Comparison of ENCODE assay signal across 29 cellular contexts in the genomic region with DNA sequence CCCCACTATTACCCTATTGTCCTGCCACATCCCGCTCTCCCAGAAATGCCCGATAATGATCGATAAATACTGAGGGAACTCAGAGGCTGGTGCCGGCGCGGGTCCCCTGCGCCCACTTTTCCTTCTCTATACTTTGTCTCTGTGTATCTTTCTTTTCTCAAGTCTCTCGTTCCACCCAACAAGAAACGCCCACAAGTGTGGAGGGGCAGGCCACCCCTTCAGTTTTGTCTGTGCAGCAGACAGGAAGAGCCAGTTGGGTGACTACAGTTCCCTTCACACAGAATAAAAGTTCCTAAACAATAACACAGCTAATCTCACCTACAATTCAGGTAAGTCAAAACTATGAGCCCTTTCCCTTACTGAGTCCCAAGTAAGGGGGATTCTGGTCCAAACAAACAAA.
"Had no signal": no experiment of that assay in that cellular context is flagged by ENCODE, and none has a peak within 500 bp of the region (broad histone marks: within the 10 kb centered on the region; RNA-seq: fewer than 3 reads in every experiment).

No MANE protein-coding gene starts in this region.

- H3K27ac ChIP-seq: adrenal gland, ascending aorta, cardiac muscle cell, colonic mucosa, heart left ventricle, lower lobe of right lung, stomach, thyroid gland had no signal

- ATAC-seq: activated CD4-positive, alpha-beta T cell treated with anti-CD3 and anti-CD28 coated beads for 36 hours; activated CD8-positive, alpha-beta memory T cell treated with anti-CD3 and anti-CD28 coated beads, Interleukin-2, amount 10 ng/mL, durations not matched to agents 7 days and 5 days; activated CD8-positive, alpha-beta T cell treated with anti-CD3 and anti-CD28 coated beads, Interleukin-2, amount 10 ng/mL, durations not matched to agents 7 days and 5 days; heart left ventricle; left lobe of liver; lower lobe of right lung; right cardiac atrium; stimulated activated naive B cell treated with anti-CD40 and anti-IgM and Interleukin-4, amounts not matched to agents 10 μg/mL and 1 μg/mL and 100 μg/mL, for 72 hours had no signal

- H3K9me3 ChIP-seq: adrenal gland, colonic mucosa, thyroid gland had no signal

- H3K4me3 ChIP-seq: adrenal gland, ascending aorta, cardiac muscle cell, colonic mucosa, heart left ventricle, lower lobe of right lung, stomach, thyroid gland had no signal

- H3K36me3 ChIP-seq: adrenal gland, ascending aorta, cardiac muscle cell, colonic mucosa, heart left ventricle, lower lobe of right lung, stomach, thyroid gland had no signal

- H3K4me1 ChIP-seq: adrenal gland, ascending aorta, colonic mucosa, heart left ventricle, lower lobe of right lung, thyroid gland had no signal

- DNase-seq: activated CD4-positive, alpha-beta T cell treated with anti-CD3 and anti-CD28 coated beads for 36 hours; activated CD4-positive, CD25-positive, alpha-beta regulatory T cell; activated CD8-positive, alpha-beta memory T cell treated with anti-CD3 and anti-CD28 coated beads, Interleukin-2, amount 10 ng/mL, durations not matched to agents 7 days and 5 days; activated CD8-positive, alpha-beta T cell treated with anti-CD3 and anti-CD28 coated beads, Interleukin-2, amount 10 ng/mL, durations not matched to agents 7 days and 5 days; activated naive CD8-positive, alpha-beta T cell treated with anti-CD3 and anti-CD28 coated beads for 36 hours; activated T-cell treated with anti-CD3 and anti-CD28 coated beads, Interleukin-2, amount 50 U/mL, for 48 hours; adrenal gland; cerebellar nuclear complex; colonic mucosa; effector CD8-positive, alpha-beta T cell; foreskin fibroblast; heart left ventricle; hypothalamus; immature natural killer cell; kidney glomerular epithelial cell; lower lobe of right lung; mesenchymal stem cell; posterior cingulate gyrus; right cardiac atrium; stimulated activated CD4-positive, alpha-beta T cell treated with anti-CD3 and anti-CD28 coated beads, Interleukin-15, amount 100 ng/mL, for 24 hours; stimulated activated CD4-positive, alpha-beta T cell treated with anti-CD3 and anti-CD28 coated beads, Interleukin-2, amount 100 ng/mL, for 24 hours; stimulated activated naive B cell treated with anti-CD40 and anti-IgM and Interleukin-4, amounts not matched to agents 10 μg/mL and 1 μg/mL and 100 μg/mL, for 72 hours; stomach; SW 1271; T-helper 9 cell; thyroid gland had no signal

- H3K27me3 ChIP-seq: adrenal gland, ascending aorta, cardiac muscle cell, colonic mucosa, heart left ventricle, stomach, thyroid gland had no signal
